ENCODE assay signal across 16 cellular contexts in genomic region chr6:111750147-111750546, GRCh38.
A peak's percentile ranks its signal among the peaks of the same experiment; 100 is the strongest.
DNase-seq lines count a peak whose midpoint lies in the region; ATAC-seq and TF ChIP-seq lines count a peak whose summit lies in the region.
"Had no signal": no experiment of that assay in that cellular context is flagged by ENCODE, and none has a peak within 500 bp of the region (broad histone marks: within the 10 kb centered on the region; RNA-seq: fewer than 3 reads in every experiment).

No MANE protein-coding gene starts in this region.

- POLR2A ChIA-PET in activated CD8-positive, alpha-beta T cell treated with anti-CD3 and anti-CD28 coated beads, Interleukin-2, amount 10 ng/mL, durations not matched to agents 7 days and 5 days (lab: Charles Lee): no interaction called here

- peak overlapping the region; percentile 83 for H3K4me3 Mint-ChIP-seq in activated naive CD4-positive, alpha-beta T cell treated with anti-CD3 and anti-CD28 coated beads, Interleukin-2, amount 50 U/mL, for 24 hours
- peak overlapping the region; percentile 26 for H3K4me3 Mint-ChIP-seq in activated CD8-positive, alpha-beta T cell treated with anti-CD3 and anti-CD28 coated beads, Interleukin-2, amount 10 ng/mL, durations not matched to agents 7 days and 5 days
- H3K4me3 Mint-ChIP-seq in immature natural killer cell (peak overlapping the region; percentile 70 to 90 (median 75)), type B pancreatic cell (no peak overlapping the region)

- no peaks in the 10 kb centered on the region for H3K27me3 Mint-ChIP-seq in activated naive CD4-positive, alpha-beta T cell treated with anti-CD3 and anti-CD28 coated beads, Interleukin-2, amount 50 U/mL, for 24 hours
- no peaks in the 10 kb centered on the region for H3K27me3 Mint-ChIP-seq in activated CD8-positive, alpha-beta T cell treated with anti-CD3 and anti-CD28 coated beads, Interleukin-2, amount 10 ng/mL, durations not matched to agents 7 days and 5 days (ENCODE audit: low read depth)
- H3K27me3 Mint-ChIP-seq in immature natural killer cell (ENCODE audit: low read depth in 3 of 3) (peaks cover 16 to 32% (median 31%) of the 10 kb centered on the region in 3 donors), type B pancreatic cell (no peaks in the 10 kb centered on the region)

- H3K27ac Mint-ChIP-seq in activated naive CD4-positive, alpha-beta T cell treated with anti-CD3 and anti-CD28 coated beads, Interleukin-2, amount 50 U/mL, for 24 hours: peak overlapping the region; percentile 97
- peak overlapping the region; percentile 93 for H3K27ac Mint-ChIP-seq in activated CD8-positive, alpha-beta T cell treated with anti-CD3 and anti-CD28 coated beads, Interleukin-2, amount 10 ng/mL, durations not matched to agents 7 days and 5 days
- H3K27ac Mint-ChIP-seq in immature natural killer cell (peak overlapping the region; percentile 100), type B pancreatic cell (peak overlapping the region; percentile 22)

- CTCF ChIA-PET in activated CD8-positive, alpha-beta T cell treated with anti-CD3 and anti-CD28 coated beads, Interleukin-2, amount 10 ng/mL, durations not matched to agents 7 days and 5 days (lab: Charles Lee): interaction anchor here (1.1 kb wide), 1 partner anchor 28 kb away, joined by 3 read pairs; no protein-coding TSS in a partner anchor

- TF ChIP-seq CTCF in type B pancreatic cell (conservative IDR thresholded peaks at IDR 0.05): no peak
- no peak for TF ChIP-seq CTCF in foreskin fibroblast (IDR thresholded peaks at IDR 0.05; ENCODE audit: low read depth, low read length)

- intact Hi-C loops in sciatic nerve (cut with DNase I): no loop called here

- no peaks in the 10 kb centered on the region for H3K9me3 Mint-ChIP-seq in activated naive CD4-positive, alpha-beta T cell treated with anti-CD3 and anti-CD28 coated beads, Interleukin-2, amount 50 U/mL, for 24 hours
- no peaks in the 10 kb centered on the region for H3K9me3 Mint-ChIP-seq in activated CD8-positive, alpha-beta T cell treated with anti-CD3 and anti-CD28 coated beads, Interleukin-2, amount 10 ng/mL, durations not matched to agents 7 days and 5 days (ENCODE audit: insufficient read depth)
- no peaks in the 10 kb centered on the region for H3K9me3 Mint-ChIP-seq in immature natural killer cell
- H3K9me3 Mint-ChIP-seq in type B pancreatic cell: no peaks in the 10 kb centered on the region

- H3K36me3 Mint-ChIP-seq in activated naive CD4-positive, alpha-beta T cell treated with anti-CD3 and anti-CD28 coated beads, Interleukin-2, amount 50 U/mL, for 24 hours: peaks cover 45% of the 10 kb centered on the region
- peaks cover 64% of the 10 kb centered on the region for H3K36me3 Mint-ChIP-seq in activated CD8-positive, alpha-beta T cell treated with anti-CD3 and anti-CD28 coated beads, Interleukin-2, amount 10 ng/mL, durations not matched to agents 7 days and 5 days (ENCODE audit: low read depth)
- peaks cover 19 to 33% (median 21%) of the 10 kb centered on the region in 3 donors for H3K36me3 Mint-ChIP-seq in immature natural killer cell
- peaks cover 37% of the 10 kb centered on the region for H3K36me3 Mint-ChIP-seq in type B pancreatic cell

- H3K4me1 Mint-ChIP-seq in activated naive CD4-positive, alpha-beta T cell treated with anti-CD3 and anti-CD28 coated beads, Interleukin-2, amount 50 U/mL, for 24 hours: peaks cover 98% of the 10 kb centered on the region
- peaks cover 95% of the 10 kb centered on the region for H3K4me1 Mint-ChIP-seq in activated CD8-positive, alpha-beta T cell treated with anti-CD3 and anti-CD28 coated beads, Interleukin-2, amount 10 ng/mL, durations not matched to agents 7 days and 5 days (ENCODE audit: low read depth)
- H3K4me1 Mint-ChIP-seq in immature natural killer cell: peaks cover 95 to 100% of the 10 kb centered on the region in 2 donors
- H3K4me1 Mint-ChIP-seq in type B pancreatic cell (ENCODE audit: unreplicated experiment): peaks cover 18% of the 10 kb centered on the region

- H3K4me3 ChIP-seq in foreskin fibroblast (ENCODE audit: low read depth in 1 of 2, low read length in 2 of 2): no peak overlapping the region

- no peak for DNase-seq in activated naive CD4-positive, alpha-beta T cell treated with anti-CD3 and anti-CD28 coated beads, Interleukin-2, amount 50 U/mL, for 16 hours
- DNase-seq in activated CD8-positive, alpha-beta T cell treated with anti-CD3 and anti-CD28 coated beads, Interleukin-2, amount 10 ng/mL, durations not matched to agents 7 days and 5 days: no peak
- DNase-seq in immature natural killer cell: peak; percentile 39 to 59 (median 51)
- no peak for DNase-seq in type B pancreatic cell (ENCODE audit: extremely low spot score, unreplicated experiment)
- DNase-seq in foreskin fibroblast: no peak
- DNase-seq in sciatic nerve (ENCODE audit: low spot score): no peak
- DNase-seq: activated CD4-positive, CD25-positive, alpha-beta regulatory T cell treated with anti-CD3 and anti-CD28 coated beads, Interleukin-2, amount 50 U/mL, for 72 hours; activated effector memory CD4-positive, alpha-beta T cell treated with anti-CD3 and anti-CD28 coated beads, Interleukin-2, amount 50 U/mL, for 16 hours; effector CD4-positive, alpha-beta T cell; mesendoderm; NCI-H2029; NCI-H526; stimulated activated CD4-positive, alpha-beta T cell treated with anti-CD3 and anti-CD28 coated beads, Interleukin-4, amount 100 ng/mL, for 24 hours; SW 1271 had no signal

- ATAC-seq in activated CD8-positive, alpha-beta T cell treated with anti-CD3 and anti-CD28 coated beads, Interleukin-2, amount 10 ng/mL, durations not matched to agents 7 days and 5 days: no peak
- no peak for ATAC-seq in sciatic nerve
- no peak for ATAC-seq in HG02885 (IDR thresholded peaks at IDR 0.05; ENCODE audit: poor library complexity, unreplicated experiment)

Comparison
In these comparisons a context has a peak if more than half of its experiments do, and no peak if none do; other contexts are left out.
1. H3K27ac Mint-ChIP-seq: peak in every context shown above with its lines; median percentile 100 in immature natural killer cell; 97 in activated naive CD4-positive, alpha-beta T cell treated with anti-CD3 and anti-CD28 coated beads, Interleukin-2, amount 50 U/mL, for 24 hours; 93 in activated CD8-positive, alpha-beta T cell treated with anti-CD3 and anti-CD28 coated beads, Interleukin-2, amount 10 ng/mL, durations not matched to agents 7 days and 5 days; 22 in type B pancreatic cell.
2. DNase-seq: peak in immature natural killer cell (3 of 3); none in activated naive CD4-positive, alpha-beta T cell treated with anti-CD3 and anti-CD28 coated beads, Interleukin-2, amount 50 U/mL, for 16 hours (single experiment), activated CD8-positive, alpha-beta T cell treated with anti-CD3 and anti-CD28 coated beads, Interleukin-2, amount 10 ng/mL, durations not matched to agents 7 days and 5 days (single experiment), type B pancreatic cell (single experiment), foreskin fibroblast (0 of 2) and sciatic nerve (single experiment).